ENCODE assay signal across 16 cellular contexts in genomic region chr14:105532111-105532623, GRCh38. TPM values are rescaled to one million over a fixed set of nuclear protein-coding genes. Genes with fewer than 3 reads are reported as not detected.
DNase-seq lines count a peak whose midpoint lies in the region; ATAC-seq and TF ChIP-seq lines count a peak whose summit lies in the region.
"Had no signal": no experiment of that assay in that cellular context is flagged by ENCODE, and none has a peak within 500 bp of the region (broad histone marks: within the 10 kb centered on the region; RNA-seq: fewer than 3 reads in every experiment).

No MANE protein-coding gene starts in this region.

- H2BK120ac ChIP-seq in mesendoderm (ENCODE audit: low read depth, low read length), result no peak overlapping the region

- H4K8ac ChIP-seq in mesendoderm (ENCODE audit: low read depth, low read length), result no peak overlapping the region

- H2BK5ac ChIP-seq in mesendoderm (ENCODE audit: low read length), result no peak overlapping the region

- no peak overlapping the region for H3K56ac ChIP-seq in mesendoderm (ENCODE audit: low read length)

- DNase-seq in activated naive CD4-positive, alpha-beta T cell treated with anti-CD3 and anti-CD28 coated beads for 36 hours, result no peak
- DNase-seq in activated naive CD4-positive, alpha-beta T cell (lab: John Stamatoyannopoulos, UW), result no peak
- DNase-seq in left lobe of liver (ENCODE audit: low spot score), result peak; percentile 43
- DNase-seq in stimulated activated naive B cell treated with anti-CD40 and anti-IgM and Interleukin-4, amounts not matched to agents 10 μg/mL and 1 μg/mL and 100 μg/mL, for 72 hours, result no peak
- no peak for DNase-seq in HK-2 (ENCODE audit: unreplicated experiment)
- no peak for DNase-seq in mesendoderm
- no peak for DNase-seq in superior temporal gyrus (ENCODE audit: extremely low spot score)
- DNase-seq: CD4-positive, alpha-beta memory T cell; NCI-H1436 treated with DMSO at 0.1 percent for 48 hours; NCI-H2081 treated with DMSO at 0.1 percent for 48 hours; NCI-H2227 treated with DMSO at 0.1 percent for 48 hours; NCI-H526 treated with DMSO at 0.1 percent for 48 hours had no signal

- CTCF ChIA-PET in activated naive CD4-positive, alpha-beta T cell treated with anti-CD3 and anti-CD28 coated beads for 36 hours (lab: Charles Lee), result no interaction called here

- no peak overlapping the region for H3K4ac ChIP-seq in mesendoderm (ENCODE audit: low read depth, low read length)

- no peaks in the 10 kb centered on the region for H3K9me3 ChIP-seq in OCI-LY3 (ENCODE audit: insufficient read depth, low read length)
- H3K9me3 ChIP-seq: SJSA1 had no signal

- peaks cover 18% of the 10 kb centered on the region for H3K4me1 Mint-ChIP-seq in activated naive CD4-positive, alpha-beta T cell treated with anti-CD3 and anti-CD28 coated beads for 36 hours (ENCODE audit: low read depth)
- peaks cover 40 to 54% of the 10 kb centered on the region in 2 donors for H3K4me1 Mint-ChIP-seq in stimulated activated naive B cell treated with anti-CD40 and anti-IgM and Interleukin-4, amounts not matched to agents 10 μg/mL and 1 μg/mL and 100 μg/mL, for 72 hours

- no peak for ATAC-seq in left lobe of liver
- peak; percentile 26 to 38 for ATAC-seq in stimulated activated naive B cell treated with anti-CD40 and anti-IgM and Interleukin-4, amounts not matched to agents 10 μg/mL and 1 μg/mL and 100 μg/mL, for 72 hours (replicated peaks)

- H3K9ac ChIP-seq in OCI-LY3 (ENCODE audit: low read length) (no peak overlapping the region), mesendoderm (ENCODE audit: low read length) (no peak overlapping the region)

- no peak overlapping the region for H2AK5ac ChIP-seq in mesendoderm (ENCODE audit: low read length)

- no peak overlapping the region for H2BK15ac ChIP-seq in mesendoderm (replicated peaks; ENCODE audit: low read depth)

- H3K27ac ChIP-seq in OCI-LY3 (ENCODE audit: low read length), result no peak overlapping the region
- H3K27ac ChIP-seq in mesendoderm (ENCODE audit: low read depth, low read length), result no peak overlapping the region
- H3K27ac ChIP-seq: RWPE1, SJSA1 had no signal

- no peaks in the 10 kb centered on the region for H3K27me3 Mint-ChIP-seq in activated naive CD4-positive, alpha-beta T cell treated with anti-CD3 and anti-CD28 coated beads for 36 hours (ENCODE audit: low read depth)
- H3K27me3 Mint-ChIP-seq in stimulated activated naive B cell treated with anti-CD40 and anti-IgM and Interleukin-4, amounts not matched to agents 10 μg/mL and 1 μg/mL and 100 μg/mL, for 72 hours, result peaks cover 6 to 14% of the 10 kb centered on the region in 2 donors

- no peak overlapping the region for H3K18ac ChIP-seq in mesendoderm (ENCODE audit: low read length)

- H3K4me1 ChIP-seq in OCI-LY3 (ENCODE audit: low read length) (no peaks in the 10 kb centered on the region), mesendoderm (ENCODE audit: control insufficient read depth, low read depth, low read length) (no peaks in the 10 kb centered on the region)

- no peak overlapping the region for H3K4me2 ChIP-seq in OCI-LY3 (ENCODE audit: low read length)
- no peak overlapping the region for H3K4me2 ChIP-seq in mesendoderm (ENCODE audit: low read length)

- H3K27me3 ChIP-seq in OCI-LY3 (ENCODE audit: low read depth, low read length) (peaks cover 17% of the 10 kb centered on the region), mesendoderm (ENCODE audit: insufficient read depth, low read length, poor library complexity) (peaks cover 1% of the 10 kb centered on the region)

- peaks cover 1% of the 10 kb centered on the region for H3K36me3 Mint-ChIP-seq in activated naive CD4-positive, alpha-beta T cell treated with anti-CD3 and anti-CD28 coated beads for 36 hours (ENCODE audit: low read depth)
- H3K36me3 Mint-ChIP-seq in stimulated activated naive B cell treated with anti-CD40 and anti-IgM and Interleukin-4, amounts not matched to agents 10 μg/mL and 1 μg/mL and 100 μg/mL, for 72 hours, result peaks cover 1 to 3% of the 10 kb centered on the region in 2 donors
- H3K36me3 Mint-ChIP-seq: CD4-positive, alpha-beta memory T cell had no signal

- no peak overlapping the region for H4K5ac ChIP-seq in mesendoderm (ENCODE audit: low read length)

- H3K27ac Mint-ChIP-seq in activated naive CD4-positive, alpha-beta T cell treated with anti-CD3 and anti-CD28 coated beads for 36 hours, result peak overlapping the region; percentile 40
- H3K27ac Mint-ChIP-seq in stimulated activated naive B cell treated with anti-CD40 and anti-IgM and Interleukin-4, amounts not matched to agents 10 μg/mL and 1 μg/mL and 100 μg/mL, for 72 hours, result peak overlapping the region; percentile 39

- no peak overlapping the region for H3K4me3 ChIP-seq in OCI-LY3 (ENCODE audit: low read length)
- H3K4me3 ChIP-seq in mesendoderm (ENCODE audit: low read length), result no peak overlapping the region
- H3K4me3 ChIP-seq: SJSA1 had no signal

- H3K36me3 ChIP-seq in OCI-LY3 (replicated peaks; ENCODE audit: low read depth, low read length), result no peaks in the 10 kb centered on the region
- no peaks in the 10 kb centered on the region for H3K36me3 ChIP-seq in mesendoderm (ENCODE audit: control insufficient read depth, insufficient read depth, low read length)
- H3K36me3 ChIP-seq: SJSA1 had no signal

- no peaks in the 10 kb centered on the region for H3K9me3 Mint-ChIP-seq in activated naive CD4-positive, alpha-beta T cell treated with anti-CD3 and anti-CD28 coated beads for 36 hours
- H3K9me3 Mint-ChIP-seq in stimulated activated naive B cell treated with anti-CD40 and anti-IgM and Interleukin-4, amounts not matched to agents 10 μg/mL and 1 μg/mL and 100 μg/mL, for 72 hours, result no peaks in the 10 kb centered on the region
- H3K9me3 Mint-ChIP-seq: CD4-positive, alpha-beta memory T cell had no signal

- H2AFZ ChIP-seq in OCI-LY3 (ENCODE audit: low read depth, low read length), result peak overlapping the region; percentile 73

- WGBS in mesendoderm (ENCODE audit: extremely low coverage, insufficient coverage, low lambda C conversion rate), result no CpG with 5 or more reads among the region's 17 CpGs

- intact Hi-C loops in activated naive CD4-positive, alpha-beta T cell treated with anti-CD3 and anti-CD28 coated beads for 36 hours (cut with micrococcal nuclease), result no loop called here

- H3K4me3 Mint-ChIP-seq in activated naive CD4-positive, alpha-beta T cell treated with anti-CD3 and anti-CD28 coated beads for 36 hours, result no peak overlapping the region
- peak overlapping the region in 1 of 2 donors; percentile 58 for H3K4me3 Mint-ChIP-seq in stimulated activated naive B cell treated with anti-CD40 and anti-IgM and Interleukin-4, amounts not matched to agents 10 μg/mL and 1 μg/mL and 100 μg/mL, for 72 hours

- no peaks in the 10 kb centered on the region for H4K20me1 ChIP-seq in OCI-LY3 (ENCODE audit: insufficient read depth, low read length)

- no peak overlapping the region for H3K23ac ChIP-seq in mesendoderm (ENCODE audit: low read length)

- no peaks in the 10 kb centered on the region for H3K79me1 ChIP-seq in mesendoderm (ENCODE audit: low read length)

- TF ChIP-seq CTCF in OCI-LY3 (IDR thresholded peaks at IDR 0.05; ENCODE audit: low read depth, low read length), result no peak

- H3K79me2 ChIP-seq in OCI-LY3 (ENCODE audit: low read length) (no peaks in the 10 kb centered on the region), mesendoderm (ENCODE audit: control insufficient read depth, insufficient read depth, low read length) (no peaks in the 10 kb centered on the region)

RNA-seq across cellular contexts. Expression of gene TMEM121, which starts 5.8 kb away (rescaled TPM):
- 1 to 10 TPM; 6.5 to 9.3 TPM for total RNA-seq in activated naive CD4-positive, alpha-beta T cell treated with anti-CD3 and anti-CD28 coated beads for 36 hours
- 4.4 TPM for total RNA-seq in left lobe of liver
- polyA plus RNA-seq in mesendoderm (2013, experiment 1 of 2), result 0.06 TPM
- polyA plus RNA-seq in mesendoderm (2013, experiment 2 of 2), result 0.04 TPM

RNA-seq across cellular contexts. Expression of gene TEDC1, which starts 41.1 kb away (rescaled TPM):
- total RNA-seq in activated naive CD4-positive, alpha-beta T cell treated with anti-CD3 and anti-CD28 coated beads for 36 hours, result 10 to 100 TPM; 27.8 to 28.6 TPM
- total RNA-seq in left lobe of liver, result 10.6 TPM
- polyA plus RNA-seq in mesendoderm (2013, experiment 1 of 2), result 4.5 TPM
- polyA plus RNA-seq in mesendoderm (2013, experiment 2 of 2), result 3.9 TPM

RNA-seq across cellular contexts. Expression of gene CRIP1, which starts 45.5 kb away (rescaled TPM):
- 10 to 100 TPM; 67.3 to 77.1 TPM for total RNA-seq in activated naive CD4-positive, alpha-beta T cell treated with anti-CD3 and anti-CD28 coated beads for 36 hours
- total RNA-seq in left lobe of liver, result 3.2 TPM
- 8.8 TPM for polyA plus RNA-seq in mesendoderm (2013, experiment 1 of 2)
- polyA plus RNA-seq in mesendoderm (2013, experiment 2 of 2), result 8.3 TPM
- total RNA-seq: H4 had no signal

RNA-seq across cellular contexts. Expression of gene CRIP2, which starts 57.5 kb away (rescaled TPM):
- total RNA-seq in activated naive CD4-positive, alpha-beta T cell treated with anti-CD3 and anti-CD28 coated beads for 36 hours, result not detected
- total RNA-seq in left lobe of liver, result 23.8 TPM
- 8.3 TPM for polyA plus RNA-seq in mesendoderm (2013, experiment 1 of 2)
- 7.8 TPM for polyA plus RNA-seq in mesendoderm (2013, experiment 2 of 2)

Comparison
In these comparisons a context has a peak if more than half of its experiments do, and no peak if none do; other contexts are left out.
1. RNA of gene CRIP1, which starts 45.5 kb away (total RNA-seq): 67.3 to 77.1 TPM in activated naive CD4-positive, alpha-beta T cell treated with anti-CD3 and anti-CD28 coated beads for 36 hours; 3.2 TPM in left lobe of liver (single experiment); every median in the first group is over 10 times any median in the second.